In genomic region chr19:17860993-17861360, GRCh38 we compare ENCODE assay signal across 1 cellular context.
TF ChIP-seq lines count a peak whose summit lies in the region.

No MANE protein-coding gene starts in this region.

TF ChIP-seq in HCT116, 20 proteins besides CTCF, POLR2A, EP300 and RAD21 (continued from another document):
- no peak for TF ChIP-seq MAX (IDR thresholded peaks at IDR 0.05)
- no peak for TF ChIP-seq JUND (IDR thresholded peaks at IDR 0.05)
- no peak for TF ChIP-seq SP1 (IDR thresholded peaks at IDR 0.05; ENCODE audit: low read depth)
- TF ChIP-seq, protein P1, sequence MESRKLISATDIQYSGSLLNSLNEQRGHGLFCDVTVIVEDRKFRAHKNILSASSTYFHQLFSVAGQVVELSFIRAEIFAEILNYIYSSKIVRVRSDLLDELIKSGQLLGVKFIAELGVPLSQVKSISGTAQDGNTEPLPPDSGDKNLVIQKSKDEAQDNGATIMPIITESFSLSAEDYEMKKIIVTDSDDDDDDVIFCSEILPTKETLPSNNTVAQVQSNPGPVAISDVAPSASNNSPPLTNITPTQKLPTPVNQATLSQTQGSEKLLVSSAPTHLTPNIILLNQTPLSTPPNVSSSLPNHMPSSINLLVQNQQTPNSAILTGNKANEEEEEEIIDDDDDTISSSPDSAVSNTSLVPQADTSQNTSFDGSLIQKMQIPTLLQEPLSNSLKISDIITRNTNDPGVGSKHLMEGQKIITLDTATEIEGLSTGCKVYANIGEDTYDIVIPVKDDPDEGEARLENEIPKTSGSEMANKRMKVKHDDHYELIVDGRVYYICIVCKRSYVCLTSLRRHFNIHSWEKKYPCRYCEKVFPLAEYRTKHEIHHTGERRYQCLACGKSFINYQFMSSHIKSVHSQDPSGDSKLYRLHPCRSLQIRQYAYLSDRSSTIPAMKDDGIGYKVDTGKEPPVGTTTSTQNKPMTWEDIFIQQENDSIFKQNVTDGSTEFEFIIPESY (IDR thresholded peaks at IDR 0.05; ENCODE audit: extremely low read depth, insufficient replicate concordance, low read length) = no peak
- TF ChIP-seq ATF3 (IDR thresholded peaks at IDR 0.05) = no peak
- TF ChIP-seq FOSL1 (IDR thresholded peaks at IDR 0.05; ENCODE audit: low read depth) = no peak
- TF ChIP-seq EZH2phosphoT487 (IDR thresholded peaks at IDR 0.05; ENCODE audit: borderline replicate concordance) = no peak
- TF ChIP-seq SRF (IDR thresholded peaks at IDR 0.05; ENCODE audit: low read depth) = no peak
TF ChIP-seq in HCT116: peak in this region for 0.
